ENCODE assay signal across 8 cellular contexts in genomic region chr16:2194852-2195315, GRCh38. TPM values are rescaled to one million over a fixed set of nuclear protein-coding genes. Genes with fewer than 3 reads are reported as not detected.
DNase-seq lines count a peak whose midpoint lies in the region; ATAC-seq and TF ChIP-seq lines count a peak whose summit lies in the region.

No MANE protein-coding gene starts in this region.

- H3K36me3 Mint-ChIP-seq in activated B cell treated with CpG ODN at 0.5 μM for 24 hours (ENCODE audit: low read depth) = no peaks in the 10 kb centered on the region
- no peaks in the 10 kb centered on the region for H3K36me3 Mint-ChIP-seq in effector memory CD8-positive, alpha-beta T cell (ENCODE audit: insufficient read depth)
- H3K36me3 Mint-ChIP-seq in naive thymus-derived CD8-positive, alpha-beta T cell = no peaks in the 10 kb centered on the region

- no peaks in the 10 kb centered on the region for H3K9me3 Mint-ChIP-seq in activated B cell treated with CpG ODN at 0.5 μM for 24 hours
- no peaks in the 10 kb centered on the region for H3K9me3 Mint-ChIP-seq in effector memory CD8-positive, alpha-beta T cell
- H3K9me3 Mint-ChIP-seq in naive thymus-derived CD8-positive, alpha-beta T cell = no peaks in the 10 kb centered on the region

- H3K27me3 Mint-ChIP-seq in activated B cell treated with CpG ODN at 0.5 μM for 24 hours = peaks cover 19% of the 10 kb centered on the region
- H3K27me3 Mint-ChIP-seq in effector memory CD8-positive, alpha-beta T cell = peaks cover 28 to 43% of the 10 kb centered on the region in 2 donors
- H3K27me3 Mint-ChIP-seq in naive thymus-derived CD8-positive, alpha-beta T cell = peaks cover 6 to 27% (median 18%) of the 10 kb centered on the region in 5 donors

- POLR2A ChIA-PET in activated B cell treated with CpG ODN at 0.5 μM for 24 hours (lab: Charles Lee) = interaction anchor here (0.6 to 5.3 kb wide), 6 partner anchors 20 to 306 kb away, joined by 3 to 26 read pairs (median 4); partner anchors contain the start of genes ECI1, RPS2 and TRAF7
- POLR2A ChIA-PET in naive thymus-derived CD8-positive, alpha-beta T cell (lab: Charles Lee) = interaction anchor here (0.5 to 3.6 kb wide), 10 partner anchors 10 to 306 kb away, joined by 3 to 13 read pairs (median 6); partner anchors contain the start of genes ABCA3, ECI1, MLST8 and RNPS1

- CTCF ChIA-PET in activated B cell treated with CpG ODN at 0.5 μM for 24 hours (lab: Charles Lee) = interaction anchor here (0.6 to 2.1 kb wide), 8 partner anchors 20 to 308 kb away, joined by 3 to 34 read pairs (median 3); partner anchors contain the start of genes ECI1 and PGP

- H3K4me1 Mint-ChIP-seq in activated B cell treated with CpG ODN at 0.5 μM for 24 hours = peaks cover 8% of the 10 kb centered on the region
- H3K4me1 Mint-ChIP-seq in effector memory CD8-positive, alpha-beta T cell (ENCODE audit: low read depth in 2 of 2) = peaks cover 2 to 5% of the 10 kb centered on the region in 2 donors
- H3K4me1 Mint-ChIP-seq in naive thymus-derived CD8-positive, alpha-beta T cell = peaks cover 2 to 15% (median 7%) of the 10 kb centered on the region in 4 donors

- peak; percentile 63 for DNase-seq in stimulated activated CD4-positive, alpha-beta T cell treated with anti-CD3 and anti-CD28 coated beads, Interleukin-15, amount 100 ng/mL, for 24 hours
- DNase-seq in stimulated activated CD4-positive, alpha-beta T cell treated with anti-CD3 and anti-CD28 coated beads, Interleukin-2, amount 100 ng/mL, for 48 hours = no peak
- DNase-seq in NCI-H1417 treated with DMSO at 0.1 percent for 48 hours (lab: John Stamatoyannopoulos, UW) = peak; percentile 2
- DNase-seq in activated B cell treated with CpG ODN at 0.5 μM for 24 hours = no peak
- DNase-seq in effector memory CD8-positive, alpha-beta T cell = peak; percentile 25 to 48 (median 33)
- DNase-seq in naive thymus-derived CD8-positive, alpha-beta T cell = peak in 9 of 10 donors; percentile 35 to 80 (median 52)
- no peak for DNase-seq in middle frontal gyrus (ENCODE audit: extremely low spot score, low spot score)

- TF ChIP-seq CTCF in activated B cell treated with CpG ODN at 0.5 μM for 24 hours (IDR thresholded peaks at IDR 0.05) = no peak

- peak overlapping the region; percentile 56 for H3K4me3 Mint-ChIP-seq in activated B cell treated with CpG ODN at 0.5 μM for 24 hours
- peak overlapping the region in 1 of 2 donors; percentile 48 for H3K4me3 Mint-ChIP-seq in effector memory CD8-positive, alpha-beta T cell
- H3K4me3 Mint-ChIP-seq in naive thymus-derived CD8-positive, alpha-beta T cell = peak overlapping the region in 9 of 10 donors; percentile 34 to 79 (median 59)

- peak; percentile 76 for ATAC-seq in activated B cell treated with CpG ODN at 0.5 μM for 24 hours (ENCODE audit: low read depth)
- peak; percentile 80 for ATAC-seq in effector memory CD8-positive, alpha-beta T cell (replicated peaks)
- peak; percentile 79 to 82 for ATAC-seq in naive thymus-derived CD8-positive, alpha-beta T cell
- ATAC-seq in GM18907 (IDR thresholded peaks at IDR 0.05; ENCODE audit: unreplicated experiment) = no peak

- intact Hi-C loops in activated B cell treated with CpG ODN at 0.5 μM for 24 hours (cut with micrococcal nuclease) = loop anchor here (1.0 kb wide), 4 partner anchors 56 to 306 kb away; partner anchors contain the start of genes ABCA3 and ECI1

- H3K27ac Mint-ChIP-seq in activated B cell treated with CpG ODN at 0.5 μM for 24 hours = no peak overlapping the region
- no peak overlapping the region for H3K27ac Mint-ChIP-seq in effector memory CD8-positive, alpha-beta T cell
- H3K27ac Mint-ChIP-seq in naive thymus-derived CD8-positive, alpha-beta T cell = peak overlapping the region in 3 of 10 donors; percentile 14 to 73 (median 20)

RNA-seq across cellular contexts. Expression of gene CASKIN1, which starts 1.5 kb away (rescaled TPM):
- not detected in 2 replicates for total RNA-seq in activated B cell treated with CpG ODN at 0.5 μM for 24 hours
- total RNA-seq in naive thymus-derived CD8-positive, alpha-beta T cell = under 1 TPM; 0.08 to 0.13 TPM
- not detected for polyA plus RNA-seq in naive thymus-derived CD8-positive, alpha-beta T cell

RNA-seq across cellular contexts. Expression of gene MLST8, which starts 10.4 kb away (rescaled TPM):
- total RNA-seq in activated B cell treated with CpG ODN at 0.5 μM for 24 hours = 35.7 and 38.7 TPM in 2 replicates
- total RNA-seq in naive thymus-derived CD8-positive, alpha-beta T cell = 10 to 100 TPM; 49.3 to 53.2 TPM
- polyA plus RNA-seq in naive thymus-derived CD8-positive, alpha-beta T cell = 10 to 100 TPM; 29.9 to 40.4 (median 30.1) TPM

RNA-seq across cellular contexts. Expression of gene BRICD5, which starts 15.8 kb away (rescaled TPM):
- 4.9 and 5.1 TPM in 2 replicates for total RNA-seq in activated B cell treated with CpG ODN at 0.5 μM for 24 hours
- 10 to 100 TPM; 26.7 to 27.0 TPM for total RNA-seq in naive thymus-derived CD8-positive, alpha-beta T cell
- polyA plus RNA-seq in naive thymus-derived CD8-positive, alpha-beta T cell = under 1 TPM in 2 of 3 donors, not detected in 1; 0.11 to 0.23 TPM

RNA-seq across cellular contexts. Expression of gene PGP, which starts 19.8 kb away (rescaled TPM):
- total RNA-seq in activated B cell treated with CpG ODN at 0.5 μM for 24 hours = 9.9 and 10.4 TPM in 2 replicates
- 10 to 100 TPM; 22.8 to 28.1 TPM for total RNA-seq in naive thymus-derived CD8-positive, alpha-beta T cell
- polyA plus RNA-seq in naive thymus-derived CD8-positive, alpha-beta T cell = 10 to 100 TPM in 2 of 3 donors, 1 to 10 TPM in 1; 8.7 to 17.7 (median 11.6) TPM

RNA-seq across cellular contexts. Expression of gene E4F1, which starts 28.5 kb away (rescaled TPM):
- total RNA-seq in activated B cell treated with CpG ODN at 0.5 μM for 24 hours = 29.9 and 31.3 TPM in 2 replicates
- 10 to 100 TPM; 39.5 to 41.2 TPM for total RNA-seq in naive thymus-derived CD8-positive, alpha-beta T cell
- 10 to 100 TPM in 2 of 3 donors, 1 to 10 TPM in 1; 8.7 to 19.2 (median 10.9) TPM for polyA plus RNA-seq in naive thymus-derived CD8-positive, alpha-beta T cell

Comparison
In these comparisons a context has a peak if more than half of its experiments do, and no peak if none do; other contexts are left out.
1. DNase-seq: peak in stimulated activated CD4-positive, alpha-beta T cell treated with anti-CD3 and anti-CD28 coated beads, Interleukin-15, amount 100 ng/mL, for 24 hours (single experiment), NCI-H1417 treated with DMSO at 0.1 percent for 48 hours (single experiment), effector memory CD8-positive, alpha-beta T cell (3 of 3) and naive thymus-derived CD8-positive, alpha-beta T cell (9 of 10); none in stimulated activated CD4-positive, alpha-beta T cell treated with anti-CD3 and anti-CD28 coated beads, Interleukin-2, amount 100 ng/mL, for 48 hours (0 of 2), activated B cell treated with CpG ODN at 0.5 μM for 24 hours (single experiment) and middle frontal gyrus (single experiment).